In the genomic region with DNA sequence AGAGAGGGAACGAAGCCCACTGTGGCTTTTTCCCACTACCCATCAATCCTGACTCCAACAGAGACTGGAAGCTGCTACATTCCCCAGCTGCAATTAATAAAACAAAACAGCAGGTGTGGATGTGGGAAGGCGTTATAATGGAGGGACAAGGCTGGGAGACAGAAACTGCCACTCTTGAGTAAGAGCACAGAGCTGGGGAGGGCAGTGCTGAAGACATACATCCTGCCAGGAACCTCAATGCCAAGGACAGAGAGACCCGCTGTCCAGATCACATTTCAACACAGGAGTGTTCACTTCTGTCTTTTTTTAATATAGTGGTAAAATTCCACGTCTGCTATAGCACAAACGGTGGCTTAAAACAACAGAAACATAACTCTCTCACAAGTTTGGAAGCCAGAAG, we compare ENCODE assay signal across 17 cellular contexts.
"Had no signal": no experiment of that assay in that cellular context is flagged by ENCODE, and none has a peak within 500 bp of the region (broad histone marks: within the 10 kb centered on the region; RNA-seq: fewer than 3 reads in every experiment).

No MANE protein-coding gene starts in this region.

- DNase-seq: activated CD4-positive, alpha-beta T cell treated with anti-CD3 and anti-CD28 coated beads for 1 hour; activated naive CD4-positive, alpha-beta T cell; activated T-cell treated with anti-CD3 and anti-CD28 coated beads, Interleukin-2, amount 50 U/mL, for 1 hour; effector memory CD4-positive, alpha-beta T cell; head of caudate nucleus; natural killer cell; stimulated activated CD4-positive, alpha-beta T cell treated with anti-CD3 and anti-CD28 coated beads, Interleukin-1b, Interleukin-23, amount 100 ng/mL, for 48 hours; substantia nigra; tibial artery had no signal

- H3K27me3 Mint-ChIP-seq: activated naive CD8-positive, alpha-beta T cell; central memory CD8-positive, alpha-beta T cell; progenitor cell of endocrine pancreas; stimulated activated naive CD8-positive, alpha-beta T cell treated with anti-CD3 and anti-CD28 coated beads, Interleukin-15, Interleukin-2, amounts not matched to agents 100 ng/mL and 50 ng/mL, for 24 hours had no signal

- H3K4me3 ChIP-seq: skin epidermis, tibial artery had no signal

- H3K27ac Mint-ChIP-seq: activated naive CD8-positive, alpha-beta T cell; natural killer cell; progenitor cell of endocrine pancreas; stimulated activated naive CD8-positive, alpha-beta T cell treated with anti-CD3 and anti-CD28 coated beads, Interleukin-15, Interleukin-2, amounts not matched to agents 100 ng/mL and 50 ng/mL, for 24 hours had no signal

- H3K36me3 ChIP-seq: tibial artery had no signal

- H3K27ac ChIP-seq: skin epidermis, tibial artery, VCaP had no signal

- H3K9me3 ChIP-seq: tibial artery had no signal

- ATAC-seq: esophagus mucosa, left lobe of liver, natural killer cell had no signal

- H3K36me3 Mint-ChIP-seq: activated naive CD8-positive, alpha-beta T cell; natural killer cell had no signal

- H3K4me1 Mint-ChIP-seq: central memory CD8-positive, alpha-beta T cell; natural killer cell had no signal

- H3K27me3 ChIP-seq: tibial artery had no signal

- H3K4me3 Mint-ChIP-seq: activated naive CD8-positive, alpha-beta T cell; central memory CD8-positive, alpha-beta T cell; natural killer cell; stimulated activated naive CD8-positive, alpha-beta T cell treated with anti-CD3 and anti-CD28 coated beads, Interleukin-15, Interleukin-2, amounts not matched to agents 100 ng/mL and 50 ng/mL, for 24 hours had no signal
